ENCODE assay signal across 1 cellular context in genomic region chr7:21426958-21427860, GRCh38.
TF ChIP-seq lines count a peak whose summit lies in the region.

No MANE protein-coding gene starts in this region.

TF ChIP-seq in HepG2, 621 proteins besides CTCF, POLR2A, EP300 and RAD21 (continued from another document and continues in another):
- TF ChIP-seq, protein P1, sequence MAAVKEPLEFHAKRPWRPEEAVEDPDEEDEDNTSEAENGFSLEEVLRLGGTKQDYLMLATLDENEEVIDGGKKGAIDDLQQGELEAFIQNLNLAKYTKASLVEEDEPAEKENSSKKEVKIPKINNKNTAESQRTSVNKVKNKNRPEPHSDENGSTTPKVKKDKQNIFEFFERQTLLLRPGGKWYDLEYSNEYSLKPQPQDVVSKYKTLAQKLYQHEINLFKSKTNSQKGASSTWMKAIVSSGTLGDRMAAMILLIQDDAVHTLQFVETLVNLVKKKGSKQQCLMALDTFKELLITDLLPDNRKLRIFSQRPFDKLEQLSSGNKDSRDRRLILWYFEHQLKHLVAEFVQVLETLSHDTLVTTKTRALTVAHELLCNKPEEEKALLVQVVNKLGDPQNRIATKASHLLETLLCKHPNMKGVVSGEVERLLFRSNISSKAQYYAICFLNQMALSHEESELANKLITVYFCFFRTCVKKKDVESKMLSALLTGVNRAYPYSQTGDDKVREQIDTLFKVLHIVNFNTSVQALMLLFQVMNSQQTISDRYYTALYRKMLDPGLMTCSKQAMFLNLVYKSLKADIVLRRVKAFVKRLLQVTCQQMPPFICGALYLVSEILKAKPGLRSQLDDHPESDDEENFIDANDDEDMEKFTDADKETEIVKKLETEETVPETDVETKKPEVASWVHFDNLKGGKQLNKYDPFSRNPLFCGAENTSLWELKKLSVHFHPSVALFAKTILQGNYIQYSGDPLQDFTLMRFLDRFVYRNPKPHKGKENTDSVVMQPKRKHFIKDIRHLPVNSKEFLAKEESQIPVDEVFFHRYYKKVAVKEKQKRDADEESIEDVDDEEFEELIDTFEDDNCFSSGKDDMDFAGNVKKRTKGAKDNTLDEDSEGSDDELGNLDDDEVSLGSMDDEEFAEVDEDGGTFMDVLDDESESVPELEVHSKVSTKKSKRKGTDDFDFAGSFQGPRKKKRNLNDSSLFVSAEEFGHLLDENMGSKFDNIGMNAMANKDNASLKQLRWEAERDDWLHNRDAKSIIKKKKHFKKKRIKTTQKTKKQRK (IDR thresholded peaks at IDR 0.05; ENCODE audit: low read length), result no peak
- TF ChIP-seq ZNF780A (CRISPR knock-in tag; IDR thresholded peaks at IDR 0.05) (no peak), CHCHD3 (CRISPR knock-in tag; IDR thresholded peaks at IDR 0.05) (no peak), SALL2 (CRISPR knock-in tag; IDR thresholded peaks at IDR 0.05) (peak; percentile 13), PLSCR1 (CRISPR knock-in tag; IDR thresholded peaks at IDR 0.05; ENCODE audit: borderline replicate concordance) (no peak), ZNF614 (CRISPR knock-in tag; IDR thresholded peaks at IDR 0.05; ENCODE audit: borderline replicate concordance) (peak; percentile 55; the same call in 1 of the 2 replicates), ZNF451 (CRISPR knock-in tag; IDR thresholded peaks at IDR 0.05) (no peak), PHF8 (CRISPR knock-in tag; IDR thresholded peaks at IDR 0.05) (peak; percentile 52), ZFP90 (CRISPR knock-in tag; IDR thresholded peaks at IDR 0.05; ENCODE audit: borderline replicate concordance) (no peak), POLR2G (IDR thresholded peaks at IDR 0.05; ENCODE audit: low read depth, low read length) (peak; percentile 88), HNF1B (CRISPR knock-in tag; IDR thresholded peaks at IDR 0.05) (peak; percentile 73; the same call in 1 of the 2 replicates), ZNF12 (CRISPR knock-in tag; IDR thresholded peaks at IDR 0.05) (peak; percentile 22; the same call in 1 of the 2 replicates), ZNF510 (CRISPR knock-in tag; IDR thresholded peaks at IDR 0.05; ENCODE audit: low read depth) (peak; percentile 28; the same call in 1 of the 2 replicates), ZNF737 (CRISPR knock-in tag; IDR thresholded peaks at IDR 0.05; ENCODE audit: borderline replicate concordance) (no peak), RORA (CRISPR knock-in tag; IDR thresholded peaks at IDR 0.05) (no peak), NR2C2 (CRISPR knock-in tag; IDR thresholded peaks at IDR 0.05; ENCODE audit: borderline replicate concordance) (peak; percentile 71; the same call in 1 of the 2 replicates), KDM4B (CRISPR knock-in tag; IDR thresholded peaks at IDR 0.05) (no peak), PITX1 (CRISPR knock-in tag; IDR thresholded peaks at IDR 0.05) (no peak), ZNF3 (CRISPR knock-in tag; IDR thresholded peaks at IDR 0.05) (no peak), HMGA1 (CRISPR knock-in tag; conservative IDR thresholded peaks at IDR 0.05) (no peak), ZFP36 (IDR thresholded peaks at IDR 0.05; ENCODE audit: borderline replicate concordance, low read depth, low read length, partially characterized antibody) (no peak), ZNF44 (CRISPR knock-in tag; IDR thresholded peaks at IDR 0.05) (no peak), ZBTB42 (CRISPR knock-in tag; IDR thresholded peaks at IDR 0.05) (no peak), SMC3 (IDR thresholded peaks at IDR 0.05; ENCODE audit: low read length) (no peak), DDIT3 (CRISPR knock-in tag; IDR thresholded peaks at IDR 0.05) (no peak), ZNF629 (CRISPR knock-in tag; conservative IDR thresholded peaks at IDR 0.05) (no peak), ZSCAN31 (CRISPR knock-in tag; IDR thresholded peaks at IDR 0.05; ENCODE audit: low read depth) (peak; percentile 76), ATF7-NPFF (CRISPR knock-in tag; IDR thresholded peaks at IDR 0.05; ENCODE audit: low read depth) (peak; percentile 40; the same call in 1 of the 2 replicates), SP5 (CRISPR knock-in tag; IDR thresholded peaks at IDR 0.05; ENCODE audit: borderline replicate concordance, low read depth) (peak; percentile 76; the same call in 1 of the 2 replicates), ZNF792 (CRISPR knock-in tag; IDR thresholded peaks at IDR 0.05) (peak; percentile 50; the same call in 1 of the 2 replicates), ZNF703 (CRISPR knock-in tag; IDR thresholded peaks at IDR 0.05; ENCODE audit: borderline replicate concordance) (no peak), ZFP62 (CRISPR knock-in tag; IDR thresholded peaks at IDR 0.05) (no peak), SRY (CRISPR knock-in tag; IDR thresholded peaks at IDR 0.05) (no peak), ZNF556 (CRISPR knock-in tag; IDR thresholded peaks at IDR 0.05; ENCODE audit: borderline replicate concordance) (no peak; the same call in 1 of the 2 replicates), KLF6 (CRISPR knock-in tag; IDR thresholded peaks at IDR 0.05) (no peak), EHMT2 (IDR thresholded peaks at IDR 0.05; ENCODE audit: borderline replicate concordance, low read depth, low read length) (no peak), ZNF773 (CRISPR knock-in tag; IDR thresholded peaks at IDR 0.05; ENCODE audit: borderline replicate concordance) (no peak), ARHGAP35 (CRISPR knock-in tag; IDR thresholded peaks at IDR 0.05; ENCODE audit: borderline replicate concordance) (no peak; the same call in 1 of the 2 replicates), ZNF121 (CRISPR knock-in tag; IDR thresholded peaks at IDR 0.05) (no peak), ZNF143 (CRISPR knock-in tag; IDR thresholded peaks at IDR 0.05) (peak; percentile 94), HNF4G (IDR thresholded peaks at IDR 0.05; ENCODE audit: borderline replicate concordance, low read depth, low read length) (no peak), HNF4G (CRISPR knock-in tag; IDR thresholded peaks at IDR 0.05; ENCODE audit: borderline replicate concordance, low read depth) (no peak), RFX3 (CRISPR knock-in tag; IDR thresholded peaks at IDR 0.05) (no peak), ONECUT2 (CRISPR knock-in tag; IDR thresholded peaks at IDR 0.05) (no peak), FOXA1 (IDR thresholded peaks at IDR 0.05) (no peak), FOXA1 (CRISPR knock-in tag; IDR thresholded peaks at IDR 0.05) (no peak), ZBTB3 (CRISPR knock-in tag; IDR thresholded peaks at IDR 0.05; ENCODE audit: borderline replicate concordance, low read depth) (no peak), SPEN (CRISPR knock-in tag; IDR thresholded peaks at IDR 0.05; ENCODE audit: low read depth) (peak; percentile 62), NFKB2 (CRISPR knock-in tag; IDR thresholded peaks at IDR 0.05; ENCODE audit: borderline replicate concordance) (0 out of 2 replicates have a peak, but pooled peaks have one; percentile 73), ZNF234 (CRISPR knock-in tag; conservative IDR thresholded peaks at IDR 0.05) (no peak), ZNF30 (CRISPR knock-in tag; IDR thresholded peaks at IDR 0.05) (no peak), CAMTA2 (CRISPR knock-in tag; IDR thresholded peaks at IDR 0.05; ENCODE audit: borderline replicate concordance) (no peak), MXI1 (IDR thresholded peaks at IDR 0.05; ENCODE audit: borderline replicate concordance, low read depth, low read length) (peak; percentile 94), ZKSCAN1 (IDR thresholded peaks at IDR 0.05; ENCODE audit: low read length) (no peak), REL (CRISPR knock-in tag; conservative IDR thresholded peaks at IDR 0.05) (no peak), GATAD2A (CRISPR knock-in tag; IDR thresholded peaks at IDR 0.05) (peak; percentile 45; the same call in 1 of the 2 replicates), ZNF263 (CRISPR knock-in tag; IDR thresholded peaks at IDR 0.05) (no peak; the same call in 1 of the 2 replicates), HOXA3 (CRISPR knock-in tag; IDR thresholded peaks at IDR 0.05) (peak; percentile 63; the same call in 1 of the 2 replicates), ZNF329 (CRISPR knock-in tag; IDR thresholded peaks at IDR 0.05; ENCODE audit: low read depth) (no peak), NFATC3 (CRISPR knock-in tag; IDR thresholded peaks at IDR 0.05) (no peak; the same call in 1 of the 2 replicates), SOX6 (IDR thresholded peaks at IDR 0.05) (no peak), SOX6 (CRISPR knock-in tag; IDR thresholded peaks at IDR 0.05) (no peak; the same call in 1 of the 2 replicates), ZFP36L2 (CRISPR knock-in tag; IDR thresholded peaks at IDR 0.05) (no peak)
- TF ChIP-seq, protein P2, sequence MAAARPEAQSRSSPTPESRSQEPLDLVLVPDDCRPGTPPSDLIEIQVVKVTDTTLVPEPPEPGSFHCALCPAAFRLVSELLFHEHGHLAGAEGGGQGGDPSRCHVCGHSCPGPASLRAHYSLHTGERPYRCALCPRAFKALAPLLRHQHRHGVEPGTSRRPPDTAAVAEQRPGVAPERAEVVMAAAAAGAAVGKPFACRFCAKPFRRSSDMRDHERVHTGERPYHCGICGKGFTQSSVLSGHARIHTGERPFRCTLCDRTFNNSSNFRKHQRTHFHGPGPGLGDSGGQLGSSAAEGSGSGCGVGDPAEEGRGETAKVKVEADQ (CRISPR knock-in tag; IDR thresholded peaks at IDR 0.05; ENCODE audit: borderline replicate concordance), result no peak
- TF ChIP-seq, protein P3, sequence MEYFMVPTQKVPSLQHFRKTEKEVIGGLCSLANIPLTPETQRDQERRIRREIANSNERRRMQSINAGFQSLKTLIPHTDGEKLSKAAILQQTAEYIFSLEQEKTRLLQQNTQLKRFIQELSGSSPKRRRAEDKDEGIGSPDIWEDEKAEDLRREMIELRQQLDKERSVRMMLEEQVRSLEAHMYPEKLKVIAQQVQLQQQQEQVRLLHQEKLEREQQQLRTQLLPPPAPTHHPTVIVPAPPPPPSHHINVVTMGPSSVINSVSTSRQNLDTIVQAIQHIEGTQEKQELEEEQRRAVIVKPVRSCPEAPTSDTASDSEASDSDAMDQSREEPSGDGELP (IDR thresholded peaks at IDR 0.05; ENCODE audit: borderline replicate concordance, low read depth), result 0 out of 2 replicates have a peak, but pooled peaks have one; percentile 9
- TF ChIP-seq, protein P4, sequence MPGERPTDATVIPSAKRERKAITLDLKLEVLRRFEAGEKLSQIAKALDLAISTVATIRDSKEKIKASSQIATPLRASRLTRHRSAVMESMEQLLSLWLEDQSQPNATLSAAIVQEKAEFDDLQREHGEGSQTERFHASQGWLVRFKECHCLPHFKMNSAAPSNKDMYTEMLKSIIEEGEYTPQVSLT (CRISPR knock-in tag; IDR thresholded peaks at IDR 0.05; ENCODE audit: borderline replicate concordance, low read depth), result no peak
- TF ChIP-seq, protein P5, sequence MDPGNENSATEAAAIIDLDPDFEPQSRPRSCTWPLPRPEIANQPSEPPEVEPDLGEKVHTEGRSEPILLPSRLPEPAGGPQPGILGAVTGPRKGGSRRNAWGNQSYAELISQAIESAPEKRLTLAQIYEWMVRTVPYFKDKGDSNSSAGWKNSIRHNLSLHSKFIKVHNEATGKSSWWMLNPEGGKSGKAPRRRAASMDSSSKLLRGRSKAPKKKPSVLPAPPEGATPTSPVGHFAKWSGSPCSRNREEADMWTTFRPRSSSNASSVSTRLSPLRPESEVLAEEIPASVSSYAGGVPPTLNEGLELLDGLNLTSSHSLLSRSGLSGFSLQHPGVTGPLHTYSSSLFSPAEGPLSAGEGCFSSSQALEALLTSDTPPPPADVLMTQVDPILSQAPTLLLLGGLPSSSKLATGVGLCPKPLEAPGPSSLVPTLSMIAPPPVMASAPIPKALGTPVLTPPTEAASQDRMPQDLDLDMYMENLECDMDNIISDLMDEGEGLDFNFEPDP (CRISPR knock-in tag; conservative IDR thresholded peaks at IDR 0.05), result no peak
- TF ChIP-seq, protein P6, sequence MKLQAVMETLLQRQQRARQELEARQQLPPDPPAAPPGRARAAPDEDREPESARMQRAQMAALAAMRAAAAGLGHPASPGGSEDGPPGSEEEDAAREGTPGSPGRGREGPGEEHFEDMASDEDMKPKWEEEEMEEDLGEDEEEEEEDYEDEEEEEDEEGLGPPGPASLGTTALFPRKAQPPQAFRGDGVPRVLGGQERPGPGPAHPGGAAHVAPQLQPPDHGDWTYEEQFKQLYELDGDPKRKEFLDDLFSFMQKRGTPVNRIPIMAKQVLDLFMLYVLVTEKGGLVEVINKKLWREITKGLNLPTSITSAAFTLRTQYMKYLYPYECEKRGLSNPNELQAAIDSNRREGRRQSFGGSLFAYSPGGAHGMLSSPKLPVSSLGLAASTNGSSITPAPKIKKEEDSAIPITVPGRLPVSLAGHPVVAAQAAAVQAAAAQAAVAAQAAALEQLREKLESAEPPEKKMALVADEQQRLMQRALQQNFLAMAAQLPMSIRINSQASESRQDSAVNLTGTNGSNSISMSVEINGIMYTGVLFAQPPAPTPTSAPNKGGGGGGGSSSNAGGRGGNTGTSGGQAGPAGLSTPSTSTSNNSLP (IDR thresholded peaks at IDR 0.05; ENCODE audit: low read depth, low read length), result no peak
- TF ChIP-seq, protein P7, sequence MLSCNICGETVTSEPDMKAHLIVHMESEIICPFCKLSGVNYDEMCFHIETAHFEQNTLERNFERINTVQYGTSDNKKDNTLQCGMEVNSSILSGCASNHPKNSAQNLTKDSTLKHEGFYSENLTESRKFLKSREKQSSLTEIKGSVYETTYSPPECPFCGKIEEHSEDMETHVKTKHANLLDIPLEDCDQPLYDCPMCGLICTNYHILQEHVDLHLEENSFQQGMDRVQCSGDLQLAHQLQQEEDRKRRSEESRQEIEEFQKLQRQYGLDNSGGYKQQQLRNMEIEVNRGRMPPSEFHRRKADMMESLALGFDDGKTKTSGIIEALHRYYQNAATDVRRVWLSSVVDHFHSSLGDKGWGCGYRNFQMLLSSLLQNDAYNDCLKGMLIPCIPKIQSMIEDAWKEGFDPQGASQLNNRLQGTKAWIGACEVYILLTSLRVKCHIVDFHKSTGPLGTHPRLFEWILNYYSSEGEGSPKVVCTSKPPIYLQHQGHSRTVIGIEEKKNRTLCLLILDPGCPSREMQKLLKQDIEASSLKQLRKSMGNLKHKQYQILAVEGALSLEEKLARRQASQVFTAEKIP (CRISPR knock-in tag; IDR thresholded peaks at IDR 0.05; ENCODE audit: borderline replicate concordance), result no peak
